13 cellular contexts compared by ENCODE assay signal in genomic region chr5:89301572-89302025, GRCh38.
A peak's percentile ranks its signal among the peaks of the same experiment; 100 is the strongest.
DNase-seq lines count a peak whose midpoint lies in the region; ATAC-seq, FAIRE-seq and TF ChIP-seq lines count a peak whose summit lies in the region.
"Had no signal": no experiment of that assay in that cellular context is flagged by ENCODE, and none has a peak within 500 bp of the region (broad histone marks: within the 10 kb centered on the region; RNA-seq: fewer than 3 reads in every experiment).

No MANE protein-coding gene starts in this region.

- POLR2A ChIA-PET in GM12878 (lab: Charles Lee): interaction anchor here (0.6 to 4.3 kb wide), 11 partner anchors 10 to 134 kb away, joined by 3 to 22 read pairs (median 4); no protein-coding TSS in a partner anchor

- H3K4me1 Mint-ChIP-seq in neural progenitor cell: no peaks in the 10 kb centered on the region

- RAD21 ChIA-PET in GM12878 (lab: Charles Lee; ENCODE audit: unreplicated experiment): interaction anchor here (0.9 to 5.6 kb wide), 28 partner anchors 10 to 575 kb away, joined by 3 to 64 read pairs (median 6); partner anchors contain the start of gene MEF2C

- peaks cover 2% of the 10 kb centered on the region; the same call in 1 of the 2 replicates for H3K79me2 ChIP-seq in GM12878 (ENCODE audit: control insufficient read depth, insufficient read depth, low read length)
- H3K79me2 ChIP-seq in neural progenitor cell (ENCODE audit: low read depth): no peaks in the 10 kb centered on the region

- SMC1A ChIA-PET in GM12878 (lab: Charles Lee; ENCODE audit: uncharacterized antibody, unreplicated experiment): interaction anchor here (0.6 to 5.2 kb wide), 33 partner anchors 11 to 604 kb away, joined by 3 to 87 read pairs (median 4); no protein-coding TSS in a partner anchor

- H3K9me3 ChIP-seq in GM12878 (replicated peaks; ENCODE audit: control insufficient read depth, insufficient read depth, low read length): peaks cover 13% of the 10 kb centered on the region
- no peaks in the 10 kb centered on the region for H3K9me3 ChIP-seq in neural progenitor cell (ENCODE audit: low read depth)

- H4K20me1 ChIP-seq in GM12878 (ENCODE audit: control insufficient read depth, insufficient read depth) (no peaks in the 10 kb centered on the region), neural progenitor cell (ENCODE audit: low read depth) (no peaks in the 10 kb centered on the region)

- no peak for TF ChIP-seq CTCF in GM12878 (IDR thresholded peaks at IDR 0.05 in 2 of 3, conservative IDR thresholded peaks at IDR 0.05 in 1 of 3; ENCODE audit: control insufficient read depth in 2 of 3, extremely low read depth in 1 of 3, insufficient read depth in 1 of 3, low read depth in 3 of 3, low read length in 3 of 3)
- TF ChIP-seq CTCF in neural progenitor cell (IDR thresholded peaks at IDR 0.05): no peak

- H2AFZ ChIP-seq in GM12878 (ENCODE audit: control insufficient read depth, low read depth, low read length): no peak overlapping the region; the same call in 1 of the 2 replicates
- H2AFZ ChIP-seq in neural progenitor cell (replicated peaks): no peak overlapping the region

- in situ Hi-C loops in GM12878 (cut with MboI): loop anchor here (5.0 to 10.0 kb wide), 3 partner anchors 69 to 569 kb away; partner anchors contain the start of gene MEF2C

- WGBS in GM12878 (ENCODE audit: insufficient coverage, insufficient replicate concordance, low lambda C conversion rate, missing lambda C conversion rate): 0% methylated on average over 3 of the region's 3 CpGs

- no peaks in the 10 kb centered on the region for H3K27me3 Mint-ChIP-seq in neural progenitor cell (ENCODE audit: insufficient read depth, low read depth)
- H3K27me3 Mint-ChIP-seq: activated naive CD8-positive, alpha-beta T cell treated with anti-CD3 and anti-CD28 coated beads, Interleukin-2, amount 50 U/mL, for 24 hours; CD4-positive, alpha-beta T cell had no signal

- ATAC-seq in GM18517 (IDR thresholded peaks at IDR 0.05; ENCODE audit: unreplicated experiment) (peak; percentile 69), GM21515 (IDR thresholded peaks at IDR 0.05; ENCODE audit: unreplicated experiment) (peak; percentile 81), HG03066 (IDR thresholded peaks at IDR 0.05; ENCODE audit: low read depth, unreplicated experiment) (peak; percentile 78), GM12878 (peak; percentile 70)
- ATAC-seq: activated naive CD8-positive, alpha-beta T cell treated with anti-CD3 and anti-CD28 coated beads, Interleukin-2, amount 50 U/mL, for 24 hours had no signal

- no peaks in the 10 kb centered on the region for H3K36me3 Mint-ChIP-seq in neural progenitor cell

- H3K4me3 ChIP-seq in GM12878: peak overlapping the region; percentile 45
- no peak overlapping the region for H3K4me3 ChIP-seq in neural progenitor cell

- no peaks in the 10 kb centered on the region for H3K9me3 Mint-ChIP-seq in neural progenitor cell
- H3K9me3 Mint-ChIP-seq: activated naive CD8-positive, alpha-beta T cell treated with anti-CD3 and anti-CD28 coated beads, Interleukin-2, amount 50 U/mL, for 24 hours; CD4-positive, alpha-beta T cell had no signal

- intact Hi-C loops in GM12878 (cut with micrococcal nuclease; ENCODE audit: unreplicated experiment): loop anchor here (2.0 to 10.0 kb wide), 8 partner anchors 41 to 966 kb away; no protein-coding TSS in a partner anchor

- H3K27me3 ChIP-seq in GM12878 (replicated peaks in 1 of 2; ENCODE audit: control insufficient read depth in 2 of 2, insufficient read depth in 2 of 2, low read length in 1 of 2): no peaks in the 10 kb centered on the region
- H3K27me3 ChIP-seq in neural progenitor cell: no peaks in the 10 kb centered on the region

- 0 out of 2 replicates have a peak, but pooled peaks have one; percentile 6 for TF ChIP-seq POLR2A in GM12878 (IDR thresholded peaks at IDR 0.05; ENCODE audit: low read depth, low read length)

- peaks cover 39% of the 10 kb centered on the region for H3K4me1 ChIP-seq in GM12878 (ENCODE audit: control insufficient read depth, insufficient read depth, low read length)
- no peaks in the 10 kb centered on the region for H3K4me1 ChIP-seq in neural progenitor cell

- no peak overlapping the region for H3K27ac Mint-ChIP-seq in neural progenitor cell
- H3K27ac Mint-ChIP-seq: activated naive CD8-positive, alpha-beta T cell treated with anti-CD3 and anti-CD28 coated beads, Interleukin-2, amount 50 U/mL, for 24 hours; CD4-positive, alpha-beta T cell had no signal

- TF ChIP-seq RAD21 in GM12878 (IDR thresholded peaks at IDR 0.05; ENCODE audit: insufficient read depth, low read depth, low read length): no peak

- H3K27ac ChIP-seq in GM12878 (ENCODE audit: control insufficient read depth, insufficient read depth): peak overlapping the region; percentile 78
- no peak overlapping the region for H3K27ac ChIP-seq in neural progenitor cell

- H3K9ac ChIP-seq in GM12878 (ENCODE audit: control insufficient read depth, insufficient read depth, low read length): peak overlapping the region; percentile 69
- H3K9ac ChIP-seq in neural progenitor cell: no peak overlapping the region

- H3K4me2 ChIP-seq in GM12878 (ENCODE audit: control insufficient read depth, insufficient read depth) (peak overlapping the region; percentile 68), neural progenitor cell (no peak overlapping the region)

- CTCF ChIA-PET in GM12878 (lab: Yijun Ruan, JAX): interaction anchor here (0.7 to 3.5 kb wide), 13 partner anchors 10 to 569 kb away, joined by 3 to 19 read pairs (median 5); no protein-coding TSS in a partner anchor

- DNase-seq in GM12878 (ENCODE audit: low read depth, low spot score) (peak; percentile 88), AG08395 (ENCODE audit: low spot score) (no peak), neural progenitor cell (ENCODE audit: low spot score) (no peak), SIG-M5 treated with dmso at 0.1 percent for 504 hours (lab: John Stamatoyannopoulos, UW; ENCODE audit: unreplicated experiment) (no peak), C1 segment of cervical spinal cord (lab: John Stamatoyannopoulos, UW) (no peak)
- DNase-seq: activated naive CD8-positive, alpha-beta T cell treated with anti-CD3 and anti-CD28 coated beads, Interleukin-2, amount 50 U/mL, for 24 hours; CD4-positive, alpha-beta T cell; NCI-H2029 treated with DMSO at 0.1 percent for 48 hours; stimulated activated CD8-positive, alpha-beta memory T cell treated with anti-CD3 and anti-CD28 coated beads, Interleukin-4, amount 100 ng/mL, for 48 hours had no signal

- no TSS peak for BruUV-seq in GM12878 (replicated peaks; lab: Mats Ljungman, UMichigan)

- peak; percentile 87 to 97 for TF ChIP-seq EP300 in GM12878 (IDR thresholded peaks at IDR 0.05; ENCODE audit: borderline replicate concordance in 1 of 2, control insufficient read depth in 1 of 2, low read depth in 2 of 2, low read length in 2 of 2)

- no peak overlapping the region for H3K4me3 Mint-ChIP-seq in neural progenitor cell
- H3K4me3 Mint-ChIP-seq: activated naive CD8-positive, alpha-beta T cell treated with anti-CD3 and anti-CD28 coated beads, Interleukin-2, amount 50 U/mL, for 24 hours; CD4-positive, alpha-beta T cell had no signal

- no peaks in the 10 kb centered on the region for H3F3A ChIP-seq in neural progenitor cell (ENCODE audit: low read depth)

- FAIRE-seq in GM12878 (lab: Jason Lieb, UNC): peak; percentile 85
- FAIRE-seq: HTR-8/SVneo had no signal

- no peaks in the 10 kb centered on the region for H3K36me3 ChIP-seq in GM12878 (ENCODE audit: control insufficient read depth in 2 of 2, insufficient read depth in 2 of 2, low read length in 1 of 2)
- H3K36me3 ChIP-seq in neural progenitor cell: no peaks in the 10 kb centered on the region

TF ChIP-seq in GM12878, 131 proteins besides CTCF, POLR2A, EP300 and RAD21 (continues in another document):
- TF ChIP-seq ZSCAN29 (IDR thresholded peaks at IDR 0.05) (0 out of 2 replicates have a peak, but pooled peaks have one; percentile 40), MEF2A (IDR thresholded peaks at IDR 0.05; ENCODE audit: insufficient read depth, low read depth, low read length) (peak; percentile 98), RELA (IDR thresholded peaks at IDR 0.05; ENCODE audit: borderline replicate concordance, partially characterized antibody) (no peak), YBX1 (IDR thresholded peaks at IDR 0.05) (no peak), SPI1 (IDR thresholded peaks at IDR 0.05; ENCODE audit: borderline replicate concordance, insufficient read depth, low read depth, low read length) (peak; percentile 76), PAX5 (IDR thresholded peaks at IDR 0.05; ENCODE audit: borderline replicate concordance, low read depth, low read length) (peak; percentile 51; the same call in 1 of the 2 replicates), PKNOX1 (IDR thresholded peaks at IDR 0.05) (0 out of 2 replicates have a peak, but pooled peaks have one; percentile 7), YY1 (IDR thresholded peaks at IDR 0.05; ENCODE audit: low read depth, low read length) (peak; percentile 79), IRF3 (IDR thresholded peaks at IDR 0.05) (no peak), MXI1 (IDR thresholded peaks at IDR 0.05; ENCODE audit: low read depth, low read length) (no peak), DPF2 (IDR thresholded peaks at IDR 0.05) (peak; percentile 83), CEBPB (IDR thresholded peaks at IDR 0.05; ENCODE audit: borderline replicate concordance in 1 of 2, low read depth in 2 of 2, low read length in 2 of 2) (peak in 1 of 2 experiments; percentile 93; a peak in 2 of 4 replicates), CBX5 (IDR thresholded peaks at IDR 0.05; ENCODE audit: low read depth) (peak; percentile 80), TCF3 (IDR thresholded peaks at IDR 0.05; ENCODE audit: borderline replicate concordance, insufficient read depth, low read depth, low read length) (peak; percentile 97)
